1 cellular context compared by ENCODE assay signal in the genomic region with DNA sequence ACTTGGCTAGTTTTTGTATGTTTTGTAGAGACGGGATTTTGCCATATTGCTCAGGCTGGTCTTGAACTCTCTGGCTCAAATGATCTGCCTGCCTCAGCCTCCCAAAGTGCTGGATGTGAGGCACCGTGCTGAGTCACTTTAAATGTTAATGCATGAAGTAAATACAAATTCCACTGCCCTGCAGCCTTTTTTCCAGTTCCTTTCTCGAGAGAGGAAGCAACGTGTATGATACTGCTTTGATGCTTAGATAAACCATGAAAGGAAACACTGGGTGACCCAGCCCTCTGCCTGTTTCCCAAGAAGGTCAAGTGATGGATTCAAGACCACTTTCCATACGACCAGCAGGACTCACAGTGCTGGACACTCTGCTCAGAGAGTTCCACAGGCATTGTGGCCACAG.
TF ChIP-seq lines count a peak whose summit lies in the region.

No MANE protein-coding gene starts in this region.

TF ChIP-seq in IMR-90, 13 proteins besides CTCF, POLR2A, EP300 and RAD21:
- TF ChIP-seq NFE2L2 (IDR thresholded peaks at IDR 0.05; ENCODE audit: low read depth, low read length) (peak; percentile 65; the same call in 1 of the 2 replicates), FOS (IDR thresholded peaks at IDR 0.05; ENCODE audit: low read depth, low read length) (no peak)
